20 cellular contexts compared by ENCODE assay signal in the genomic region with DNA sequence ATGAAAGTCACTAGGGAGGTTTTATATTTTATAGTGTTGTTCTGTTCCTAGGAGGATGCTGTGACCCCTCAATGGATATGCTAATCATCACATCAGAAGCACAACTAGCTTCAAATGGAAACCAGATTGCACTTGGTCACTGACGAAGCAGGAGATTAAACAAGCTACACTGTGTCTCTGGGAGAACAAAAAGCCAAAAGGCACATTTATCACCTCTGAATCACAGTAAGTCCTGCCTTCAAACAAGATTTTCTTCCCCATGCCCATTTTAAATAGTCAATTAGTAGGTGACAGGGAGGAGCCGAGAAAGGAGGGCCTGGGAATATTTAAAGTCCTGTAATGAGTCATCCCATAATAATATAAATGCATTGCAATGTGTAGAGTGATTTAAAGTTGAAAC. TPM values are rescaled to one million over a fixed set of nuclear protein-coding genes. Genes with fewer than 3 reads are reported as not detected.
DNase-seq lines count a peak whose midpoint lies in the region; ATAC-seq, FAIRE-seq and TF ChIP-seq lines count a peak whose summit lies in the region.
"Had no signal": no experiment of that assay in that cellular context is flagged by ENCODE, and none has a peak within 500 bp of the region (broad histone marks: within the 10 kb centered on the region; RNA-seq: fewer than 3 reads in every experiment).

No MANE protein-coding gene starts in this region.

- BruUV-seq in A673 (replicated peaks; lab: Mats Ljungman, UMichigan), result no TSS peak

- H3K27ac ChIP-seq in A673 (ENCODE audit: low read depth, low read length, poor library complexity, severe bottlenecking) (no peak overlapping the region), GM23338 (ENCODE audit: low read depth) (no peak overlapping the region), foreskin keratinocyte (no peak overlapping the region), MM.1S (ENCODE audit: low read length) (no peak overlapping the region)
- H3K27ac ChIP-seq: KMS-11, Peyer's patch had no signal

- peaks cover 33% of the 10 kb centered on the region for H3K4me1 Mint-ChIP-seq in GM23338
- H3K4me1 Mint-ChIP-seq: B cell had no signal

- intact Hi-C loops in A673 (cut with micrococcal nuclease; ENCODE audit: unreplicated experiment), result no loop called here

- no peaks in the 10 kb centered on the region for H3F3A ChIP-seq in GM23338 (replicated peaks; ENCODE audit: low read depth)
- H3F3A ChIP-seq in MM.1S (ENCODE audit: insufficient read depth, low read length), result no peaks in the 10 kb centered on the region

- CTCF ChIA-PET in A673 (lab: Charles Lee), result no interaction called here

- DNase-seq in A673 (ENCODE audit: low spot score) (peak; percentile 23), GM23338 (ENCODE audit: low spot score) (no peak), bronchial epithelial cell (ENCODE audit: low read depth) (peak; percentile 51), foreskin keratinocyte (peak in 1 of 2 donors; percentile 13), NCI-H1436 (lab: John Stamatoyannopoulos, UW) (no peak), MM.1S (no peak), C1 segment of cervical spinal cord (lab: John Stamatoyannopoulos, UW) (no peak), NCI-H1092 treated with DMSO at 0.1 percent for 48 hours (lab: John Stamatoyannopoulos, UW) (no peak)
- DNase-seq: Calu3; CD4-positive, alpha-beta memory T cell; DMS53; NCI-H1092; NCI-H1694; NCI-H524; Peyer's patch had no signal

- H3K9me2 ChIP-seq in GM23338 (ENCODE audit: insufficient read depth) (no peaks in the 10 kb centered on the region), MM.1S (replicated peaks; ENCODE audit: insufficient read depth, low read length) (no peaks in the 10 kb centered on the region)

- peaks cover 36% of the 10 kb centered on the region for H3K4me1 ChIP-seq in A673 (ENCODE audit: insufficient read depth, low read length, poor library complexity, severe bottlenecking)
- peaks cover 11% of the 10 kb centered on the region for H3K4me1 ChIP-seq in GM23338 (ENCODE audit: insufficient read depth)
- peaks cover 3% of the 10 kb centered on the region for H3K4me1 ChIP-seq in foreskin keratinocyte
- H3K4me1 ChIP-seq in MM.1S (ENCODE audit: low read length), result no peaks in the 10 kb centered on the region
- H3K4me1 ChIP-seq: Peyer's patch had no signal

- no peaks in the 10 kb centered on the region for H3K36me3 Mint-ChIP-seq in GM23338 (ENCODE audit: low read depth)
- H3K36me3 Mint-ChIP-seq: CD4-positive, alpha-beta memory T cell had no signal

- H2AFZ ChIP-seq in GM23338 (no peak overlapping the region), MM.1S (ENCODE audit: low read length) (no peak overlapping the region)

- H3K27me3 ChIP-seq in A673 (replicated peaks; ENCODE audit: insufficient read depth, low read depth, low read length, poor library complexity) (no peaks in the 10 kb centered on the region), GM23338 (ENCODE audit: insufficient read depth) (no peaks in the 10 kb centered on the region), bronchial epithelial cell (ENCODE audit: control insufficient read depth, insufficient read depth, low read length) (no peaks in the 10 kb centered on the region), foreskin keratinocyte (no peaks in the 10 kb centered on the region), MM.1S (replicated peaks; ENCODE audit: insufficient read depth, low read length) (no peaks in the 10 kb centered on the region)
- H3K27me3 ChIP-seq: Peyer's patch had no signal

- no peak overlapping the region for H3K27ac Mint-ChIP-seq in GM23338
- H3K27ac Mint-ChIP-seq: B cell; CD4-positive, alpha-beta memory T cell had no signal

- H3K79me2 ChIP-seq in GM23338 (replicated peaks; ENCODE audit: insufficient read depth) (no peaks in the 10 kb centered on the region), MM.1S (ENCODE audit: low read length) (no peaks in the 10 kb centered on the region)

- H3K9me3 Mint-ChIP-seq in GM23338, result no peaks in the 10 kb centered on the region
- H3K9me3 Mint-ChIP-seq: CD4-positive, alpha-beta memory T cell had no signal

- FAIRE-seq in bronchial epithelial cell (lab: Jason Lieb, UNC), result no peak
- FAIRE-seq: G401.6, GM12892 had no signal

- no peak for TF ChIP-seq CTCF in A673 (conservative IDR thresholded peaks at IDR 0.05; ENCODE audit: low read depth, low read length)
- no peak for TF ChIP-seq CTCF in GM23338 (conservative IDR thresholded peaks at IDR 0.05; ENCODE audit: low read depth in 2 of 2)
- no peak for TF ChIP-seq CTCF in bronchial epithelial cell (IDR thresholded peaks at IDR 0.05; ENCODE audit: insufficient read depth, low read length, severe bottlenecking)
- TF ChIP-seq CTCF in foreskin keratinocyte (conservative IDR thresholded peaks at IDR 0.05), result no peak
- TF ChIP-seq CTCF in MM.1S (IDR thresholded peaks at IDR 0.05; ENCODE audit: low read length), result no peak

- H3K36me3 ChIP-seq in A673 (ENCODE audit: insufficient read depth, low read length, poor library complexity, severe bottlenecking) (no peaks in the 10 kb centered on the region), GM23338 (ENCODE audit: insufficient read depth) (no peaks in the 10 kb centered on the region), bronchial epithelial cell (ENCODE audit: control insufficient read depth, insufficient read depth, low read length) (no peaks in the 10 kb centered on the region), MM.1S (replicated peaks; ENCODE audit: insufficient read depth, low read length) (no peaks in the 10 kb centered on the region)
- H3K36me3 ChIP-seq: Peyer's patch had no signal

- POLR2A ChIA-PET in A673 (lab: Charles Lee; ENCODE audit: low non-redundant PET), result no interaction called here

- H3K4me3 ChIP-seq in A673 (ENCODE audit: low read depth, low read length, poor library complexity, severe bottlenecking) (no peak overlapping the region), GM23338 (no peak overlapping the region), bronchial epithelial cell (ENCODE audit: low read depth, low read length) (no peak overlapping the region), MM.1S (ENCODE audit: low read length) (no peak overlapping the region)
- H3K4me3 ChIP-seq: Peyer's patch had no signal

- H4K20me1 ChIP-seq in GM23338 (replicated peaks; ENCODE audit: insufficient read depth) (no peaks in the 10 kb centered on the region), MM.1S (ENCODE audit: insufficient read depth, low read length) (no peaks in the 10 kb centered on the region)

- H3K4me2 ChIP-seq in GM23338, result 0 out of 2 replicates have a peak overlapping the region, but pooled peaks have one; percentile 7
- no peak overlapping the region for H3K4me2 ChIP-seq in MM.1S (ENCODE audit: low read depth, low read length)
- H3K4me2 ChIP-seq: KMS-11 had no signal

- H3K27me3 Mint-ChIP-seq in GM23338 (ENCODE audit: insufficient read depth, low read depth, poor library complexity), result no peaks in the 10 kb centered on the region

- ATAC-seq in GM23338 (no peak; the same call in 2 of the 3 replicates), foreskin keratinocyte (peak; percentile 26)
- ATAC-seq: Right ventricle myocardium inferior had no signal

- no peaks in the 10 kb centered on the region for H3K9me3 ChIP-seq in A673 (ENCODE audit: low read depth, low read length, poor library complexity, severe bottlenecking)
- no peaks in the 10 kb centered on the region for H3K9me3 ChIP-seq in MM.1S (replicated peaks; ENCODE audit: insufficient read depth, low read length)
- H3K9me3 ChIP-seq: Peyer's patch had no signal

- H3K9ac ChIP-seq in MM.1S (ENCODE audit: low read length), result no peak overlapping the region
- H3K9ac ChIP-seq: KMS-11 had no signal

- no peak overlapping the region for H3K4me3 Mint-ChIP-seq in GM23338
- H3K4me3 Mint-ChIP-seq: B cell; CD4-positive, alpha-beta memory T cell had no signal

TF ChIP-seq in GM23338, 12 proteins besides CTCF, POLR2A, EP300 and RAD21:
- no peak for TF ChIP-seq NANOG (IDR thresholded peaks at IDR 0.05; ENCODE audit: borderline replicate concordance)
- no peak for TF ChIP-seq STAT1 (IDR thresholded peaks at IDR 0.05; ENCODE audit: unreplicated experiment)
- TF ChIP-seq ZNF331 (CRISPR knock-in tag; IDR thresholded peaks at IDR 0.05; ENCODE audit: low read depth), result no peak
- TF ChIP-seq JUNB (IDR thresholded peaks at IDR 0.05; ENCODE audit: unreplicated experiment), result no peak
- TF ChIP-seq EZH2 (IDR thresholded peaks at IDR 0.05; ENCODE audit: low read depth, unreplicated experiment), result no peak
- TF ChIP-seq, protein P1, sequence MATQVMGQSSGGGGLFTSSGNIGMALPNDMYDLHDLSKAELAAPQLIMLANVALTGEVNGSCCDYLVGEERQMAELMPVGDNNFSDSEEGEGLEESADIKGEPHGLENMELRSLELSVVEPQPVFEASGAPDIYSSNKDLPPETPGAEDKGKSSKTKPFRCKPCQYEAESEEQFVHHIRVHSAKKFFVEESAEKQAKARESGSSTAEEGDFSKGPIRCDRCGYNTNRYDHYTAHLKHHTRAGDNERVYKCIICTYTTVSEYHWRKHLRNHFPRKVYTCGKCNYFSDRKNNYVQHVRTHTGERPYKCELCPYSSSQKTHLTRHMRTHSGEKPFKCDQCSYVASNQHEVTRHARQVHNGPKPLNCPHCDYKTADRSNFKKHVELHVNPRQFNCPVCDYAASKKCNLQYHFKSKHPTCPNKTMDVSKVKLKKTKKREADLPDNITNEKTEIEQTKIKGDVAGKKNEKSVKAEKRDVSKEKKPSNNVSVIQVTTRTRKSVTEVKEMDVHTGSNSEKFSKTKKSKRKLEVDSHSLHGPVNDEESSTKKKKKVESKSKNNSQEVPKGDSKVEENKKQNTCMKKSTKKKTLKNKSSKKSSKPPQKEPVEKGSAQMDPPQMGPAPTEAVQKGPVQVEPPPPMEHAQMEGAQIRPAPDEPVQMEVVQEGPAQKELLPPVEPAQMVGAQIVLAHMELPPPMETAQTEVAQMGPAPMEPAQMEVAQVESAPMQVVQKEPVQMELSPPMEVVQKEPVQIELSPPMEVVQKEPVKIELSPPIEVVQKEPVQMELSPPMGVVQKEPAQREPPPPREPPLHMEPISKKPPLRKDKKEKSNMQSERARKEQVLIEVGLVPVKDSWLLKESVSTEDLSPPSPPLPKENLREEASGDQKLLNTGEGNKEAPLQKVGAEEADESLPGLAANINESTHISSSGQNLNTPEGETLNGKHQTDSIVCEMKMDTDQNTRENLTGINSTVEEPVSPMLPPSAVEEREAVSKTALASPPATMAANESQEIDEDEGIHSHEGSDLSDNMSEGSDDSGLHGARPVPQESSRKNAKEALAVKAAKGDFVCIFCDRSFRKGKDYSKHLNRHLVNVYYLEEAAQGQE (IDR thresholded peaks at IDR 0.05; ENCODE audit: unreplicated experiment), result no peak

RNA-seq across cellular contexts. Expression of a gene that starts 38.1 kb away (rescaled TPM):
- 24.2 and 24.7 TPM in 2 replicates for total RNA-seq in A673 (2021)
- total RNA-seq in GM23338 (2014; rRNA removed; shearing (Covaris generic)), result 13.1 and 13.8 TPM in 2 replicates
- polyA plus RNA-seq in GM23338 (2016; fragmentation: Nextera tagmentation; extraction: Ambion mirVana), result 17.7 and 24.8 TPM in 2 replicates
- total RNA-seq in bronchial epithelial cell, result 29.5 and 79.9 TPM in 2 replicates
- 3.4 and 4.5 TPM in 2 replicates for total RNA-seq in foreskin keratinocyte
- 3.0 and 3.3 TPM in 2 replicates for polyA plus RNA-seq in foreskin keratinocyte

Comparison
In these comparisons a context has a peak if more than half of its experiments do, and no peak if none do; other contexts are left out.
1. DNase-seq: peak in A673 (single experiment) and bronchial epithelial cell (single experiment); none in GM23338 (single experiment), NCI-H1436 (single experiment), MM.1S (single experiment), C1 segment of cervical spinal cord (0 of 14) and NCI-H1092 treated with DMSO at 0.1 percent for 48 hours (single experiment).